ENCODE assay signal across 28 cellular contexts in genomic region chr6:74757788-74758187, GRCh38.
"Had no signal": no experiment of that assay in that cellular context is flagged by ENCODE, and none has a peak within 500 bp of the region (broad histone marks: within the 10 kb centered on the region; RNA-seq: fewer than 3 reads in every experiment).

No MANE protein-coding gene starts in this region.

- H3K9me3 ChIP-seq: adrenal gland, ascending aorta, colonic mucosa, esophagus squamous epithelium, gastroesophageal sphincter, heart right ventricle had no signal

- H3K4me1 Mint-ChIP-seq: activated naive CD4-positive, alpha-beta T cell treated with anti-CD3 and anti-CD28 coated beads, Interleukin-2, amount 50 U/mL, for 24 hours; activated naive CD8-positive, alpha-beta T cell treated with anti-CD3 and anti-CD28 coated beads for 36 hours; activated naive CD8-positive, alpha-beta T cell treated with anti-CD3 and anti-CD28 coated beads, Interleukin-2, amount 50 U/mL, for 24 hours; WTC11 had no signal

- ATAC-seq: activated CD8-positive, alpha-beta T cell treated with anti-CD3 and anti-CD28 coated beads for 36 hours; activated naive CD8-positive, alpha-beta T cell treated with anti-CD3 and anti-CD28 coated beads, Interleukin-2, amount 50 U/mL, for 24 hours; activated T-cell treated with anti-CD3 and anti-CD28 coated beads, Interleukin-2, amount 50 U/mL, for 4 hours; gastroesophageal sphincter; heart right ventricle; WTC11 had no signal

- H3K4me3 Mint-ChIP-seq: activated CD8-positive, alpha-beta T cell treated with anti-CD3 and anti-CD28 coated beads for 36 hours; activated naive CD4-positive, alpha-beta T cell treated with anti-CD3 and anti-CD28 coated beads for 36 hours; activated naive CD4-positive, alpha-beta T cell treated with anti-CD3 and anti-CD28 coated beads, Interleukin-2, amount 50 U/mL, for 24 hours; activated naive CD8-positive, alpha-beta T cell treated with anti-CD3 and anti-CD28 coated beads for 36 hours; activated naive CD8-positive, alpha-beta T cell treated with anti-CD3 and anti-CD28 coated beads, Interleukin-2, amount 50 U/mL, for 24 hours; activated T-cell treated with anti-CD3 and anti-CD28 coated beads, Interleukin-2, amount 50 U/mL, for 4 hours; activated T-helper 1 cell treated with anti-CD3 and anti-CD28 coated beads, Interleukin-12 subunit alpha, Interleukin-12 subunit beta, Interleukin-2, Interleukin-4 antibody, amounts not matched to agents 30 ng/mL and 10 ng/mL and 1 ng/mL, durations not matched to agents 14 hours and 24 hours and 36 hours; WTC11 had no signal

- H3K27ac Mint-ChIP-seq: activated CD8-positive, alpha-beta T cell treated with anti-CD3 and anti-CD28 coated beads for 36 hours; activated naive CD4-positive, alpha-beta T cell treated with anti-CD3 and anti-CD28 coated beads for 36 hours; activated naive CD4-positive, alpha-beta T cell treated with anti-CD3 and anti-CD28 coated beads, Interleukin-2, amount 50 U/mL, for 24 hours; activated naive CD8-positive, alpha-beta T cell treated with anti-CD3 and anti-CD28 coated beads for 36 hours; activated naive CD8-positive, alpha-beta T cell treated with anti-CD3 and anti-CD28 coated beads, Interleukin-2, amount 50 U/mL, for 24 hours; activated T-helper 1 cell treated with anti-CD3 and anti-CD28 coated beads, Interleukin-12 subunit alpha, Interleukin-12 subunit beta, Interleukin-2, Interleukin-4 antibody, amounts not matched to agents 30 ng/mL and 10 ng/mL and 1 ng/mL, durations not matched to agents 14 hours and 24 hours and 36 hours; activated T-helper 2 cell treated with anti-CD3 and anti-CD28 coated beads, Interferon-gamma antibody, Interleukin-2, Interleukin-4, amounts not matched to agents 10 μg/mL and 5 μg/mL and 100 μg/mL, durations not matched to agents 14 hours and 24 hours and 36 hours; WTC11 had no signal

- H3K27me3 ChIP-seq: adrenal gland, ascending aorta, brain microvascular endothelial cell, colonic mucosa, esophagus squamous epithelium, gastroesophageal sphincter, heart right ventricle had no signal

- H3K4me3 ChIP-seq: adrenal gland, ascending aorta, colonic mucosa, esophagus squamous epithelium, gastroesophageal sphincter, heart right ventricle had no signal

- H3K4me1 ChIP-seq: adrenal gland, ascending aorta, colonic mucosa, heart right ventricle had no signal

- H3K9me3 Mint-ChIP-seq: activated CD8-positive, alpha-beta T cell treated with anti-CD3 and anti-CD28 coated beads for 36 hours; activated naive CD4-positive, alpha-beta T cell treated with anti-CD3 and anti-CD28 coated beads for 36 hours; activated naive CD4-positive, alpha-beta T cell treated with anti-CD3 and anti-CD28 coated beads, Interleukin-2, amount 50 U/mL, for 24 hours; activated naive CD8-positive, alpha-beta T cell treated with anti-CD3 and anti-CD28 coated beads, Interleukin-2, amount 50 U/mL, for 24 hours; activated T-helper 1 cell treated with anti-CD3 and anti-CD28 coated beads, Interleukin-12 subunit alpha, Interleukin-12 subunit beta, Interleukin-2, Interleukin-4 antibody, amounts not matched to agents 30 ng/mL and 10 ng/mL and 1 ng/mL, durations not matched to agents 14 hours and 24 hours and 36 hours; activated T-helper 2 cell treated with anti-CD3 and anti-CD28 coated beads, Interferon-gamma antibody, Interleukin-2, Interleukin-4, amounts not matched to agents 10 μg/mL and 5 μg/mL and 100 μg/mL, durations not matched to agents 14 hours and 24 hours and 36 hours; WTC11 had no signal

- H3K36me3 ChIP-seq: adrenal gland, ascending aorta, brain microvascular endothelial cell, colonic mucosa, esophagus squamous epithelium, gastroesophageal sphincter, heart right ventricle had no signal

- DNase-seq: activated CD4-positive, alpha-beta T cell treated with anti-CD3 and anti-CD28 coated beads for 1 hour; activated CD4-positive, alpha-beta T cell treated with anti-CD3 and anti-CD28 coated beads for 48 hours; activated CD4-positive, alpha-beta T cell treated with anti-CD3 and anti-CD28 coated beads, Interleukin-2, amount 50 U/mL, for 1 hour; activated CD4-positive, alpha-beta T cell treated with anti-CD3 and anti-CD28 coated beads, Interleukin-2, amount 50 U/mL, for 48 hours; activated CD8-positive, alpha-beta memory T cell treated with anti-CD3 and anti-CD28 coated beads for 24 hours; activated CD8-positive, alpha-beta T cell treated with anti-CD3 and anti-CD28 coated beads for 36 hours; activated effector memory CD4-positive, alpha-beta T cell treated with anti-CD3 and anti-CD28 coated beads, Interleukin-2, amount 50 U/mL, for 16 hours; activated naive CD4-positive, alpha-beta T cell treated with anti-CD3 and anti-CD28 coated beads for 36 hours; activated naive CD8-positive, alpha-beta T cell treated with anti-CD3 and anti-CD28 coated beads for 36 hours; activated naive CD8-positive, alpha-beta T cell treated with anti-CD3 and anti-CD28 coated beads, Interleukin-2, amount 50 U/mL, for 24 hours; activated T-cell treated with anti-CD3 and anti-CD28 coated beads, Interleukin-2, amount 50 U/mL, for 4 hours; adrenal gland; brain microvascular endothelial cell; caudate nucleus; colonic mucosa; effector CD8-positive, alpha-beta T cell; esophagus squamous epithelium; foreskin melanocyte; heart right ventricle; T-helper 2 cell had no signal

- H3K36me3 Mint-ChIP-seq: activated naive CD4-positive, alpha-beta T cell treated with anti-CD3 and anti-CD28 coated beads, Interleukin-2, amount 50 U/mL, for 24 hours; activated naive CD8-positive, alpha-beta T cell treated with anti-CD3 and anti-CD28 coated beads for 36 hours; WTC11 had no signal

- H3K27me3 Mint-ChIP-seq: activated CD8-positive, alpha-beta T cell treated with anti-CD3 and anti-CD28 coated beads for 36 hours; activated naive CD4-positive, alpha-beta T cell treated with anti-CD3 and anti-CD28 coated beads, Interleukin-2, amount 50 U/mL, for 24 hours; activated naive CD8-positive, alpha-beta T cell treated with anti-CD3 and anti-CD28 coated beads for 36 hours; activated naive CD8-positive, alpha-beta T cell treated with anti-CD3 and anti-CD28 coated beads, Interleukin-2, amount 50 U/mL, for 24 hours had no signal

- H3K27ac ChIP-seq: adrenal gland, ascending aorta, brain microvascular endothelial cell, colonic mucosa, epithelial cell of prostate, esophagus squamous epithelium, gastroesophageal sphincter, heart right ventricle, VCaP had no signal
